In the genomic region with DNA sequence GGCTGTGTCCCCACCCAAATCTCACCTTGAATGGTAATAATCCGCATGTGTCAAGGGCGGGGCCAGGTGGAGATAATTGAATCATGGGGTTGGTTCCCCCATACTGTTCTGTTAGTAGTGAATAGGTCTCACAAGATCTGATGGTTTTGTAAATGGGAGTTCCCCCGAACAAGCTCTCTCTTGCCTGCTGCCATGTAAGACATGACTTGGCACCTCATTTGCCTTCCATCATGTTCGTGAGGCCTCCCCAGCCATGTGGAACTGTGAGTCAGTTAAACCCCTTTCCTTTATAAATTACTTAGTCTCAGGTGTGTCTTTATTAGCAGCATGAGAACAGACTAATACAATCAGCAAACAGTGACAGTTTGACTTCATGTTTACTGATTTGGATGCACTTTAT, we compare ENCODE assay signal across 21 cellular contexts. TPM values are rescaled to one million over a fixed set of nuclear protein-coding genes. Genes with fewer than 3 reads are reported as not detected.
DNase-seq lines count a peak whose midpoint lies in the region; ATAC-seq and TF ChIP-seq lines count a peak whose summit lies in the region.
"Had no signal": no experiment of that assay in that cellular context is flagged by ENCODE, and none has a peak within 500 bp of the region (broad histone marks: within the 10 kb centered on the region; RNA-seq: fewer than 3 reads in every experiment).

No MANE protein-coding gene starts in this region.

- no peak overlapping the region for H3K4me2 ChIP-seq in mammary epithelial cell (ENCODE audit: insufficient read depth, low read depth, low read length)
- H3K4me2 ChIP-seq: A549; BLaER1 treated with 17β-estradiol and CSF1 and Interleukin-3, amounts not matched to agents 10 nM and 100 nM had no signal

- DNase-seq in mammary epithelial cell (peak; percentile 40), MCF 10A (ENCODE audit: unreplicated experiment) (no peak), epithelial cell of prostate (ENCODE audit: low read depth, low spot score) (peak; percentile 5), foreskin keratinocyte (peak; percentile 56 to 67), RWPE1 (ENCODE audit: low spot score) (no peak), DMS53 treated with DMSO at 0.1 percent for 48 hours (lab: John Stamatoyannopoulos, UW; ENCODE audit: unreplicated experiment) (no peak)
- DNase-seq: AML-193; Caco-2; Calu3; CD4-positive, alpha-beta T cell; CD8-positive, alpha-beta T cell; DMS79; DND-41; EL; GDM1 had no signal

- no peaks in the 10 kb centered on the region for H3K9me3 ChIP-seq in mammary epithelial cell (replicated peaks; ENCODE audit: insufficient read depth, low read length)
- H3K9me3 ChIP-seq: Caco-2 had no signal

- H3K36me3 ChIP-seq in mammary epithelial cell (ENCODE audit: insufficient read depth, low read length), result no peaks in the 10 kb centered on the region

- H3K27ac Mint-ChIP-seq in MCF 10A (ENCODE audit: low read depth, unreplicated experiment), result no peak overlapping the region
- H3K27ac Mint-ChIP-seq: B cell; CD4-positive, alpha-beta T cell; CD8-positive, alpha-beta T cell had no signal

- H3K4me1 Mint-ChIP-seq in MCF 10A (ENCODE audit: insufficient read depth, unreplicated experiment), result no peaks in the 10 kb centered on the region
- H3K4me1 Mint-ChIP-seq: B cell had no signal

- ATAC-seq in foreskin keratinocyte, result peak; percentile 37
- ATAC-seq: A549; CD8-positive, alpha-beta T cell; GM12878 had no signal

- CTCF ChIA-PET in mammary epithelial cell (lab: Charles Lee; ENCODE audit: low non-redundant PET) (no interaction called here), MCF 10A (lab: Yijun Ruan, JAX) (interaction anchor here (0.7 kb wide), 1 partner anchor 419 kb away, joined by 3 read pairs; no protein-coding TSS in a partner anchor), RWPE1 (lab: Yijun Ruan, JAX) (no interaction called here)

- peaks cover 81% of the 10 kb centered on the region for H3K27me3 Mint-ChIP-seq in MCF 10A (ENCODE audit: insufficient read depth, unreplicated experiment)

- no peaks in the 10 kb centered on the region for H3K79me2 ChIP-seq in mammary epithelial cell (ENCODE audit: insufficient read depth, low read length)

- dilution Hi-C loops in mammary epithelial cell (cut with HindIII; ENCODE audit: low sequenced_read_pairs), result no loop called here

- TF ChIP-seq CTCF in mammary epithelial cell (conservative IDR thresholded peaks at IDR 0.05 in 1 of 2, IDR thresholded peaks at IDR 0.05 in 1 of 2; ENCODE audit: extremely low read depth in 1 of 2, insufficient read depth in 1 of 2, low read depth in 1 of 2, low read length in 2 of 2), result no peak
- TF ChIP-seq CTCF in MCF 10A (IDR thresholded peaks at IDR 0.05; ENCODE audit: unreplicated experiment), result no peak
- TF ChIP-seq CTCF in foreskin keratinocyte (conservative IDR thresholded peaks at IDR 0.05), result no peak
- no peak for TF ChIP-seq CTCF in RWPE1 (conservative IDR thresholded peaks at IDR 0.05; ENCODE audit: low read depth)

- no peak overlapping the region for H3K4me3 Mint-ChIP-seq in MCF 10A (ENCODE audit: unreplicated experiment)
- H3K4me3 Mint-ChIP-seq: B cell; CD4-positive, alpha-beta T cell; CD8-positive, alpha-beta T cell had no signal

- H3K27ac ChIP-seq in mammary epithelial cell (ENCODE audit: insufficient read depth, low read depth, low read length), result no peak overlapping the region
- H3K27ac ChIP-seq in epithelial cell of prostate, result no peak overlapping the region
- H3K27ac ChIP-seq in foreskin keratinocyte, result no peak overlapping the region
- no peak overlapping the region for H3K27ac ChIP-seq in RWPE1
- H3K27ac ChIP-seq: 22Rv1; A549; BLaER1 treated with 17β-estradiol and CSF1 and Interleukin-3, amounts not matched to agents 10 nM and 100 nM; C4-2B had no signal

- H4K20me1 ChIP-seq in mammary epithelial cell (ENCODE audit: insufficient read depth, low read length), result no peaks in the 10 kb centered on the region
- H4K20me1 ChIP-seq: BLaER1 treated with 17β-estradiol and CSF1 and Interleukin-3, amounts not matched to agents 10 nM and 100 nM had no signal

- H3K4me1 ChIP-seq in mammary epithelial cell (ENCODE audit: insufficient read depth, low read length) (no peaks in the 10 kb centered on the region), foreskin keratinocyte (no peaks in the 10 kb centered on the region)
- H3K4me1 ChIP-seq: A549, Caco-2 had no signal

- BruUV-seq in mammary epithelial cell (replicated peaks; lab: Mats Ljungman, UMichigan) (no TSS peak), MCF 10A (replicated peaks; lab: Mats Ljungman, UMichigan) (no TSS peak)

- peaks cover 11% of the 10 kb centered on the region for H3K9me3 Mint-ChIP-seq in MCF 10A (ENCODE audit: unreplicated experiment)

- H2AFZ ChIP-seq in mammary epithelial cell (ENCODE audit: low read depth, low read length), result no peak overlapping the region

- H3K4me3 ChIP-seq in mammary epithelial cell (replicated peaks in 1 of 3; ENCODE audit: insufficient read depth in 1 of 3, low read depth in 2 of 3, low read length in 3 of 3), result no peak overlapping the region
- H3K4me3 ChIP-seq: A549; BLaER1 treated with 17β-estradiol and CSF1 and Interleukin-3, amounts not matched to agents 10 nM and 100 nM; GM12878 had no signal

- in situ Hi-C loops in mammary epithelial cell (cut with MboI; ENCODE audit: low sequenced_read_pairs in 2 of 2), result no loop called here

- POLR2A ChIA-PET in MCF 10A (lab: Yijun Ruan, JAX) (no interaction called here), RWPE1 (lab: Yijun Ruan, JAX; ENCODE audit: low non-redundant PET) (no interaction called here)

- H3K27me3 ChIP-seq in mammary epithelial cell (ENCODE audit: insufficient read depth, low read length) (no peaks in the 10 kb centered on the region), foreskin keratinocyte (peaks cover 11% of the 10 kb centered on the region)
- H3K27me3 ChIP-seq: BLaER1 treated with 17β-estradiol and CSF1 and Interleukin-3, amounts not matched to agents 10 nM and 100 nM had no signal

- WGBS in mammary epithelial cell (ENCODE audit: low coverage, missing lambda C conversion rate), result 48% methylated on average over 3 of the region's 4 CpGs

- no peaks in the 10 kb centered on the region for H3K36me3 Mint-ChIP-seq in MCF 10A (ENCODE audit: insufficient read depth, unreplicated experiment)
- H3K36me3 Mint-ChIP-seq: CD8-positive, alpha-beta T cell had no signal

- intact Hi-C loops in mammary epithelial cell (cut with micrococcal nuclease) (no loop called here), MCF 10A (cut with micrococcal nuclease) (no loop called here)

- no peak overlapping the region for H3K9ac ChIP-seq in mammary epithelial cell (ENCODE audit: insufficient read depth, low read length)
- H3K9ac ChIP-seq: BLaER1 treated with 17β-estradiol and CSF1 and Interleukin-3, amounts not matched to agents 10 nM and 100 nM had no signal

RNA-seq across cellular contexts. Expression of gene R3HCC1L, which starts 14.6 kb away (rescaled TPM):
- total RNA-seq in mammary epithelial cell (10 to 100 TPM; 10.3 to 13.8 TPM), MCF 10A (2022) (10.7 and 12.2 TPM in 2 replicates), foreskin keratinocyte (12.6 and 13.9 TPM in 2 replicates)
- polyA plus RNA-seq in mammary epithelial cell (8.2 TPM), foreskin keratinocyte (10.3 and 10.4 TPM in 2 replicates)
- polyA minus RNA-seq in mammary epithelial cell, result 24.7 TPM

Comparison
In these comparisons a context has a peak if more than half of its experiments do, and no peak if none do; other contexts are left out.
1. DNase-seq: peak in mammary epithelial cell (single experiment), epithelial cell of prostate (single experiment) and foreskin keratinocyte (2 of 2); none in MCF 10A (single experiment), RWPE1 (single experiment) and DMS53 treated with DMSO at 0.1 percent for 48 hours (single experiment).